ENCODE assay signal across 15 cellular contexts in genomic region chr4:140090215-140090731, GRCh38.
DNase-seq lines count a peak whose midpoint lies in the region; ATAC-seq and TF ChIP-seq lines count a peak whose summit lies in the region.
"Had no signal": no experiment of that assay in that cellular context is flagged by ENCODE, and none has a peak within 500 bp of the region (broad histone marks: within the 10 kb centered on the region; RNA-seq: fewer than 3 reads in every experiment).

No MANE protein-coding gene starts in this region.

- no peaks in the 10 kb centered on the region for H3K9me3 ChIP-seq in mammary epithelial cell (replicated peaks; ENCODE audit: insufficient read depth, low read length)
- no peaks in the 10 kb centered on the region for H3K9me3 ChIP-seq in breast epithelium
- no peaks in the 10 kb centered on the region for H3K9me3 ChIP-seq in CD4-positive, alpha-beta memory T cell (ENCODE audit: control insufficient read depth in 1 of 2, low read length in 2 of 2)

- no peaks in the 10 kb centered on the region for H4K20me1 ChIP-seq in mammary epithelial cell (ENCODE audit: insufficient read depth, low read length)

- H3K27ac ChIP-seq in mammary epithelial cell (ENCODE audit: insufficient read depth, low read depth, low read length) (no peak overlapping the region), breast epithelium (peak overlapping the region in 1 of 2 donors; percentile 2)
- no peak overlapping the region for H3K27ac ChIP-seq in CD4-positive, alpha-beta memory T cell (ENCODE audit: low read depth, low read length)

- CTCF ChIA-PET in mammary epithelial cell (lab: Charles Lee; ENCODE audit: low non-redundant PET): no interaction called here
- CTCF ChIA-PET in CD4-positive, alpha-beta memory T cell (lab: Charles Lee; ENCODE audit: partially characterized antibody): no interaction called here

- no TSS peak for BruUV-seq in mammary epithelial cell (replicated peaks; lab: Mats Ljungman, UMichigan)

- no peak overlapping the region for H3K9ac ChIP-seq in mammary epithelial cell (ENCODE audit: insufficient read depth, low read length)

- H3K4me3 ChIP-seq in mammary epithelial cell (replicated peaks in 1 of 3; ENCODE audit: insufficient read depth in 1 of 3, low read depth in 2 of 3, low read length in 3 of 3): no peak overlapping the region
- H3K4me3 ChIP-seq in breast epithelium: no peak overlapping the region
- H3K4me3 ChIP-seq in kidney epithelial cell (ENCODE audit: low read depth, low read length): no peak overlapping the region
- H3K4me3 ChIP-seq in CD4-positive, alpha-beta memory T cell (ENCODE audit: low read length in 2 of 2): no peak overlapping the region

- ATAC-seq in HG02623 (IDR thresholded peaks at IDR 0.05; ENCODE audit: unreplicated experiment): no peak
- ATAC-seq: naive thymus-derived CD8-positive, alpha-beta T cell had no signal

- no peaks in the 10 kb centered on the region for H3K9me3 Mint-ChIP-seq in CD4-positive, alpha-beta memory T cell
- H3K9me3 Mint-ChIP-seq: brain; naive thymus-derived CD8-positive, alpha-beta T cell had no signal

- H3K27me3 Mint-ChIP-seq in CD4-positive, alpha-beta memory T cell: no peaks in the 10 kb centered on the region
- H3K27me3 Mint-ChIP-seq: brain had no signal

- H3K27ac Mint-ChIP-seq in CD4-positive, alpha-beta memory T cell: no peak overlapping the region
- H3K27ac Mint-ChIP-seq: naive thymus-derived CD8-positive, alpha-beta T cell had no signal

- no peaks in the 10 kb centered on the region for H3K27me3 ChIP-seq in mammary epithelial cell (ENCODE audit: insufficient read depth, low read length)
- no peaks in the 10 kb centered on the region for H3K27me3 ChIP-seq in breast epithelium
- H3K27me3 ChIP-seq in kidney epithelial cell (ENCODE audit: control insufficient read depth, insufficient read depth, low read length): no peaks in the 10 kb centered on the region
- no peaks in the 10 kb centered on the region for H3K27me3 ChIP-seq in CD4-positive, alpha-beta memory T cell (ENCODE audit: insufficient read depth, low read length)

- no peak overlapping the region for H3K4me3 Mint-ChIP-seq in CD4-positive, alpha-beta memory T cell
- H3K4me3 Mint-ChIP-seq: brain; naive thymus-derived CD8-positive, alpha-beta T cell had no signal

- TF ChIP-seq CTCF in mammary epithelial cell (conservative IDR thresholded peaks at IDR 0.05 in 1 of 2, IDR thresholded peaks at IDR 0.05 in 1 of 2; ENCODE audit: extremely low read depth in 1 of 2, insufficient read depth in 1 of 2, low read depth in 1 of 2, low read length in 2 of 2): no peak
- no peak for TF ChIP-seq CTCF in breast epithelium (IDR thresholded peaks at IDR 0.05)
- no peak for TF ChIP-seq CTCF in kidney epithelial cell (IDR thresholded peaks at IDR 0.05; ENCODE audit: insufficient read depth, low read length, poor library complexity, severe bottlenecking)

- H3K4me1 ChIP-seq in mammary epithelial cell (ENCODE audit: insufficient read depth, low read length) (peaks cover 33% of the 10 kb centered on the region), breast epithelium (peaks cover 0 to 13% of the 10 kb centered on the region in 2 donors)
- H3K4me1 ChIP-seq in CD4-positive, alpha-beta memory T cell (ENCODE audit: insufficient read depth, low read length): peaks cover 16% of the 10 kb centered on the region

- in situ Hi-C loops in mammary epithelial cell (cut with MboI; ENCODE audit: low sequenced_read_pairs in 2 of 2): no loop called here

- DNase-seq in mammary epithelial cell (peak; percentile 8), breast epithelium (ENCODE audit: low spot score in 2 of 2) (no peak), amniotic epithelial cell (ENCODE audit: low read depth) (peak; percentile 91), kidney epithelial cell (ENCODE audit: low read depth) (peak; percentile 42), mucosa of gallbladder (ENCODE audit: low spot score) (no peak), NCI-H748 (lab: John Stamatoyannopoulos, UW; ENCODE audit: unreplicated experiment) (no peak)
- DNase-seq in CD4-positive, alpha-beta memory T cell: no peak
- DNase-seq: DMS 273 treated with DMSO at 0.1 percent for 48 hours; effector memory CD4-positive, alpha-beta T cell; naive thymus-derived CD8-positive, alpha-beta T cell; NCI-H1417 treated with DMSO at 0.1 percent for 48 hours; NCI-H345; RPMI8226 had no signal

- dilution Hi-C loops in mammary epithelial cell (cut with HindIII; ENCODE audit: low sequenced_read_pairs): no loop called here

- POLR2A ChIA-PET in CD4-positive, alpha-beta memory T cell (lab: Charles Lee; ENCODE audit: partially characterized antibody): interaction anchor here (0.7 kb wide), 1 partner anchor 18 kb away, joined by 3 read pairs; no protein-coding TSS in a partner anchor

- H2AFZ ChIP-seq in mammary epithelial cell (ENCODE audit: low read depth, low read length): no peak overlapping the region

- H3K4me2 ChIP-seq in mammary epithelial cell (ENCODE audit: insufficient read depth, low read depth, low read length): no peak overlapping the region

- H3K79me2 ChIP-seq in mammary epithelial cell (ENCODE audit: insufficient read depth, low read length): no peaks in the 10 kb centered on the region

- intact Hi-C loops in mammary epithelial cell (cut with micrococcal nuclease): no loop called here
- intact Hi-C loops in breast epithelium (cut with DNase I; ENCODE audit: low total_unique reads): no loop called here
- intact Hi-C loops in CD4-positive, alpha-beta memory T cell (cut with micrococcal nuclease): no loop called here

- 59% methylated on average over 5 of the region's 5 CpGs for WGBS in mammary epithelial cell (ENCODE audit: low coverage, missing lambda C conversion rate)

- no peaks in the 10 kb centered on the region for H3K36me3 ChIP-seq in mammary epithelial cell (ENCODE audit: insufficient read depth, low read length)
- no peaks in the 10 kb centered on the region for H3K36me3 ChIP-seq in breast epithelium
- H3K36me3 ChIP-seq in kidney epithelial cell (ENCODE audit: control insufficient read depth, insufficient read depth, low read length): no peaks in the 10 kb centered on the region
- no peaks in the 10 kb centered on the region for H3K36me3 ChIP-seq in CD4-positive, alpha-beta memory T cell (ENCODE audit: insufficient read depth, low read length)

- H3K36me3 Mint-ChIP-seq in CD4-positive, alpha-beta memory T cell: no peaks in the 10 kb centered on the region
- H3K36me3 Mint-ChIP-seq: naive thymus-derived CD8-positive, alpha-beta T cell had no signal

- no peak for TF ChIP-seq POLR2A in breast epithelium (IDR thresholded peaks at IDR 0.05)

- peaks cover 13 to 17% (median 16%) of the 10 kb centered on the region in 4 donors for H3K4me1 Mint-ChIP-seq in CD4-positive, alpha-beta memory T cell

Comparison
In these comparisons a context has a peak if more than half of its experiments do, and no peak if none do; other contexts are left out.
1. DNase-seq: peak in mammary epithelial cell (single experiment), amniotic epithelial cell (single experiment) and kidney epithelial cell (single experiment); none in breast epithelium (0 of 2), mucosa of gallbladder (single experiment), NCI-H748 (single experiment) and CD4-positive, alpha-beta memory T cell (0 of 5).